8 cellular contexts compared by ENCODE assay signal in the genomic region with DNA sequence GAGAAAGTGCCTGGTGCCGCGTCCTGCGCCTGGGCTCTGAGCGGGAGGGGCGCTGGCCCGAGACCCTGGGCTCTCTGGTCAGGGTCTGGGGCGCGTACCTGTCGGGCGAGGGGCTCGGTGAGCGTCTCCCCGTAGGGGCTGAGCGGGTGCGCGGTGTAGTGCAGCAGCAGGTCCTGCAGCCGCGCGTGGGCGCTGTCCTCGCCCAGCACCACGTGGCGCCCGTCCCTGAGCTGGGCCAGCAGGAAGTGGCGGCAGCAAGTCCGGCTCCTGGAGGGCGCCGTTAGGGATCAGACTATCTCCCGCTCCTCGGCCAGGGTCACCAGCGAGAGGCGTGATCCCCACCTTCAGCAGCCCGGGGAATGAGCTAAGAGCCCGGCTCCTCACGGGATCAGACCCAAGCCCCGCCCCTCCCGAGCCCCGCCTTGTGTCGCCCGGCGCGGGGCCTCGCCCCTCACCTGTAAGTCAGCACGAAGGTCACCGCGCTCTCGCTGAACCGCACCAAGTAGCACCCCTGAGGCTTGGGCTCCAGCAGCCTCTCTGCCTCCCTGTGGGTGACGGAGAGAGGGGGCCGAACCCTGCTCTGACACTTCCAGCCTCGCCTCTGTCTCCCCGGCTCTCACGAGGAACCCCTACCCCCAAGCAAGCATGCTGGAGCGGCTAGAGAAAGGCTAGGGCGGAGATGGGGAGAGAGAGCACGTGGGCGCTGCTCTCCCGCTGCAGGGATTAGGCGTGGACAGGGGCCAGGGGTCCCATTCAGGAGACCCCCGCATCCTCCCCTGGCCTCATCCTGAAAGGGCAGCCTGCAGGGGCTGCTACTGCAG. TPM values are rescaled to one million over a fixed set of nuclear protein-coding genes. Genes with fewer than 3 reads are reported as not detected.
DNase-seq lines count a peak whose midpoint lies in the region; ATAC-seq and TF ChIP-seq lines count a peak whose summit lies in the region.

No MANE protein-coding gene starts in this region.

- H3K27me3 ChIP-seq in cardiac muscle cell (no peaks in the 10 kb centered on the region), trophoblast cell (ENCODE audit: insufficient read depth, low read length) (peaks cover 2% of the 10 kb centered on the region), transverse colon (no peaks in the 10 kb centered on the region)

- no peak overlapping the region for H4K12ac ChIP-seq in trophoblast cell (ENCODE audit: low read depth, low read length)

- WGBS in trophoblast cell (ENCODE audit: extremely low coverage, insufficient coverage, insufficient read length): no CpG with 5 or more reads among the region's 60 CpGs
- WGBS in transverse colon (ENCODE audit: low coverage in 1 of 2), 2 donors: 13% methylated on average over 37 of the region's 60 CpGs; no CpG with 5 or more reads in 1 of the 2 donors

- CTCF ChIA-PET in activated naive CD4-positive, alpha-beta T cell treated with anti-CD3 and anti-CD28 coated beads, Interleukin-2, amount 10 ng/mL, durations not matched to agents 7 days and 5 days (lab: Charles Lee): interaction anchor here (0.7 to 5.7 kb wide), 14 partner anchors 8 to 88 kb away, joined by 3 to 58 read pairs (median 4); partner anchors contain the start of gene NTRK1

- peaks cover 5% of the 10 kb centered on the region for H3K27me3 Mint-ChIP-seq in activated naive CD4-positive, alpha-beta T cell treated with anti-CD3 and anti-CD28 coated beads, Interleukin-2, amount 10 ng/mL, durations not matched to agents 7 days and 5 days

- no peak overlapping the region for H2BK5ac ChIP-seq in trophoblast cell (ENCODE audit: low read depth, low read length, poor library complexity)

- no peak overlapping the region for H3K4ac ChIP-seq in trophoblast cell (ENCODE audit: low read depth, low read length)

- no peaks in the 10 kb centered on the region for H3K79me2 ChIP-seq in trophoblast cell (ENCODE audit: control insufficient read depth, insufficient read depth, low read length, poor library complexity)

- peaks cover 55% of the 10 kb centered on the region for H3K36me3 Mint-ChIP-seq in activated naive CD4-positive, alpha-beta T cell treated with anti-CD3 and anti-CD28 coated beads, Interleukin-2, amount 10 ng/mL, durations not matched to agents 7 days and 5 days

- H3K27ac Mint-ChIP-seq in activated naive CD4-positive, alpha-beta T cell treated with anti-CD3 and anti-CD28 coated beads, Interleukin-2, amount 10 ng/mL, durations not matched to agents 7 days and 5 days: peak overlapping the region; percentile 100

- H3K4me1 ChIP-seq in cardiac muscle cell (ENCODE audit: low read depth): no peaks in the 10 kb centered on the region
- H3K4me1 ChIP-seq in trophoblast cell (ENCODE audit: control insufficient read depth in 1 of 2, insufficient read depth in 2 of 2, low read length in 2 of 2): peaks cover 9 to 11% of the 10 kb centered on the region in 2 experiments
- peaks cover 6 to 22% (median 13%) of the 10 kb centered on the region in 4 donors for H3K4me1 ChIP-seq in transverse colon

- TF ChIP-seq EP300 in transverse colon (IDR thresholded peaks at IDR 0.05; ENCODE audit: low read depth): no peak

- H3K9ac ChIP-seq in trophoblast cell (ENCODE audit: low read length): no peak overlapping the region

- no peaks in the 10 kb centered on the region for H3K79me1 ChIP-seq in trophoblast cell (ENCODE audit: low read length)

- H3K36me3 ChIP-seq in cardiac muscle cell: no peaks in the 10 kb centered on the region
- no peaks in the 10 kb centered on the region for H3K36me3 ChIP-seq in trophoblast cell (ENCODE audit: control insufficient read depth in 1 of 2, insufficient read depth in 2 of 2, low read length in 2 of 2)
- no peaks in the 10 kb centered on the region for H3K36me3 ChIP-seq in transverse colon

- peak overlapping the region; percentile 27 for H3K4me3 ChIP-seq in cardiac muscle cell
- H3K4me3 ChIP-seq in trophoblast cell (ENCODE audit: low read depth, low read length): peak overlapping the region; percentile 10
- peak overlapping the region; percentile 4 to 53 (median 26) for H3K4me3 ChIP-seq in transverse colon

- intact Hi-C loops in transverse colon (cut with DNase I; ENCODE audit: low total_unique reads): no loop called here

- H3K4me2 ChIP-seq in trophoblast cell (ENCODE audit: low read length): peak overlapping the region; percentile 65

- no peak overlapping the region for H4K91ac ChIP-seq in trophoblast cell (ENCODE audit: low read depth, low read length)

- no peak overlapping the region for H3K23ac ChIP-seq in trophoblast cell (ENCODE audit: low read length)

- no peak overlapping the region for H3K18ac ChIP-seq in trophoblast cell (ENCODE audit: low read length)

- no peak overlapping the region for H3K27ac ChIP-seq in cardiac muscle cell
- H3K27ac ChIP-seq in trophoblast cell (ENCODE audit: low read depth, low read length): no peak overlapping the region
- H3K27ac ChIP-seq in transverse colon: peak overlapping the region; percentile 63 to 79 (median 76)

- peak overlapping the region; percentile 59 for H4K8ac ChIP-seq in trophoblast cell (ENCODE audit: low read depth, low read length)

- in situ Hi-C loops in transverse colon (cut with MboI; ENCODE audit: low pct_ligation_motif_present in 1 of 4, low pct_unique_long_range_greater_than_20kb in 1 of 4, low sequenced_read_pairs in 3 of 4): no loop called here

- no peaks in the 10 kb centered on the region for H3K9me3 Mint-ChIP-seq in activated naive CD4-positive, alpha-beta T cell treated with anti-CD3 and anti-CD28 coated beads, Interleukin-2, amount 10 ng/mL, durations not matched to agents 7 days and 5 days

- peak overlapping the region; percentile 93 for H3K4me3 Mint-ChIP-seq in activated naive CD4-positive, alpha-beta T cell treated with anti-CD3 and anti-CD28 coated beads, Interleukin-2, amount 10 ng/mL, durations not matched to agents 7 days and 5 days

- peak overlapping the region; percentile 1 for H3K14ac ChIP-seq in trophoblast cell (ENCODE audit: low read length)

- TF ChIP-seq CTCF in AG09319 (IDR thresholded peaks at IDR 0.05; ENCODE audit: low read depth, low read length) (peak; percentile 67), cardiac muscle cell (IDR thresholded peaks at IDR 0.05; ENCODE audit: low read depth, low read length) (peak; percentile 57), transverse colon (IDR thresholded peaks at IDR 0.05) (peak; percentile 55 to 83 (median 65))

- peak; percentile 54 for ATAC-seq in GM21390 (IDR thresholded peaks at IDR 0.05; ENCODE audit: unreplicated experiment)
- ATAC-seq in GM21381 (IDR thresholded peaks at IDR 0.05; ENCODE audit: unreplicated experiment): no peak

- peak overlapping the region; percentile 21 for H2AFZ ChIP-seq in trophoblast cell (ENCODE audit: insufficient read depth, low read length, poor library complexity)

- H2AK5ac ChIP-seq in trophoblast cell (ENCODE audit: low read length): no peak overlapping the region

- no peak for DNase-seq in AG09319 (ENCODE audit: extremely low read depth, low read depth)
- peak; percentile 85 for DNase-seq in RPMI8226
- DNase-seq in activated naive CD4-positive, alpha-beta T cell treated with anti-CD3 and anti-CD28 coated beads, Interleukin-2, amount 10 ng/mL, durations not matched to agents 7 days and 5 days: peak; percentile 84
- peak; percentile 56 to 65 for DNase-seq in cardiac muscle cell (ENCODE audit: low read depth in 1 of 2, low spot score in 1 of 2)
- peak; percentile 34 to 47 for DNase-seq in trophoblast cell
- peak; percentile 82 for DNase-seq in transverse colon

- peaks cover 84% of the 10 kb centered on the region for H3K4me1 Mint-ChIP-seq in activated naive CD4-positive, alpha-beta T cell treated with anti-CD3 and anti-CD28 coated beads, Interleukin-2, amount 10 ng/mL, durations not matched to agents 7 days and 5 days

- no peaks in the 10 kb centered on the region for H3K9me3 ChIP-seq in cardiac muscle cell (ENCODE audit: low read depth)
- H3K9me3 ChIP-seq in trophoblast cell (ENCODE audit: insufficient read depth, low read depth, low read length): peaks cover 4% of the 10 kb centered on the region
- H3K9me3 ChIP-seq in transverse colon: no peaks in the 10 kb centered on the region

- H2BK120ac ChIP-seq in trophoblast cell (ENCODE audit: insufficient read depth, low read length, poor library complexity): no peak overlapping the region

- H2BK12ac ChIP-seq in trophoblast cell (ENCODE audit: low read length): no peak overlapping the region

- peak; percentile 21 for TF ChIP-seq POLR2A in transverse colon (IDR thresholded peaks at IDR 0.05)

RNA-seq across cellular contexts. Expression of gene SH2D2A, which starts 2.7 kb away (rescaled TPM):
- 2.7 and 3.8 TPM in 2 replicates for total RNA-seq in cardiac muscle cell
- polyA plus RNA-seq in cardiac muscle cell: 1.1 and 5.2 TPM in 2 replicates
- 0.14 TPM in 1 of 2 replicates, not detected in the other for polyA plus RNA-seq in trophoblast cell (2013)
- 1 to 10 TPM in 3 of 4 donors, not detected in 1; 1.9 to 5.9 (median 3.4) TPM for total RNA-seq in transverse colon

RNA-seq across cellular contexts. Expression of gene INSRR, which starts 45.0 kb away (rescaled TPM):
- total RNA-seq in cardiac muscle cell: 0.18 and 0.21 TPM in 2 replicates
- polyA plus RNA-seq in cardiac muscle cell: 0.11 and 0.30 TPM in 2 replicates
- under 0.01 and 0.01 TPM in 2 replicates for polyA plus RNA-seq in trophoblast cell (2013)
- total RNA-seq in transverse colon: not detected

RNA-seq across cellular contexts. Expression of gene PRCC, which starts 46.6 kb away (rescaled TPM):
- 117 and 126 TPM in 2 replicates for total RNA-seq in cardiac muscle cell
- 118 and 150 TPM in 2 replicates for polyA plus RNA-seq in cardiac muscle cell
- 156 and 169 TPM in 2 replicates for polyA plus RNA-seq in trophoblast cell (2013)
- 10 to 100 TPM; 15.1 to 69.9 (median 39.4) TPM for total RNA-seq in transverse colon

RNA-seq across cellular contexts. Expression of gene NTRK1, which starts 46.7 kb away (rescaled TPM):
- 3.6 and 3.8 TPM in 2 replicates for total RNA-seq in cardiac muscle cell
- polyA plus RNA-seq in cardiac muscle cell: 2.4 and 3.9 TPM in 2 replicates
- 0.29 and 0.45 TPM in 2 replicates for polyA plus RNA-seq in trophoblast cell (2013)
- 1 to 10 TPM in 1 of 4 donors, under 1 TPM in 2, not detected in 1; 0.20 to 2.6 (median 0.64) TPM for total RNA-seq in transverse colon

Comparison
In these comparisons a context has a peak if more than half of its experiments do, and no peak if none do; other contexts are left out.
1. H3K27ac ChIP-seq: peak in transverse colon (4 of 4); none in cardiac muscle cell (single experiment) and trophoblast cell (single experiment).
2. Peak in every context shown above with its lines, with median percentiles within 50 percentile points of each other: CTCF ChIP-seq and H3K4me3 ChIP-seq.